Comparison of ENCODE assay signal across 8 cellular contexts in the genomic region with DNA sequence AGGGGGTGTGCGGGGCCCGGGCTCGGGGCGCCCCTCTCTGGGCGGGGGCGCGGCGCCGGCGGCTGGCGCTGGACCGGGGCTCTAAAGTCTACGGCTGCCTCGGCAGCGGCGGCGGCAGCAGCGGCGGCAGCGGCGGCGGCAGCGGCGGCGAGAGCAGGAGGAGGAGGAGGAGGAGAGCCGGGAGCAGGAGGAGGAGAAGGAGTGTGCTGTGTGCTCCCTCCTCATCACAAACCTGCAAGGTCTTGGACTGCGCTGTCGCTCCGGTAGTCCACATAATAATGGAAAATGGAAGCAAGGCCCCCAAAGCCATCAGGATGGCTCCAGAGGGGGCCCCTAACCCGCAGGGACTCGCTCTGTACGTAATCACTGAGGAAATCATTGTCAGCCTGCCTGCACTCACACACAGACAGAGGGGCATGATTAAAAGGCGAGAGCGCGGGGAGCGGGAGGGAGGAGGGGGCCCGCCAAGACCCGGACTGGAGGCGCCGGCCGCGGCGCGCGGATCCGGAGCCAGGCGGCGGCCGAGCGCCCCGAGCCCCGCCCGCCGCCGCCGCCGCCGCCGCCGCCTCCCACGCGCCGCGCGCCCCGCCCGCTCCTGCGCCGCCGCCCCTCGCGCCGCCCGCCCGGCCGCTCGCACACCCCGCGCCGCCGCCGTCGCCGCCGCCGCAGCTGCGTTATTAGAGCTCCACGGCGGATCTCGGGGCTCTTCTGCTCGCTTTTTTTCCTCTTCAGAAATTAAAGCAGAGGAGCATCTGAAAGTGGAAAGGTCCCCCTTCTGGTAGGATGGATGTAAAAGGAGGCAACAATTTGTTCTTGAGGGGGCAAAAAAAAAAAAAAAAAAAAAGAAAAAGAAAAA. TPM values are rescaled to one million over a fixed set of nuclear protein-coding genes. Genes with fewer than 3 reads are reported as not detected.
DNase-seq lines count a peak whose midpoint lies in the region; ATAC-seq and TF ChIP-seq lines count a peak whose summit lies in the region.

ZNF521 (minus strand) TSS at position 394 of the 856 bp plus-strand sequence. CDS start 1,220 bp downstream, outside the sequence.

- no peak for TF ChIP-seq POLR2A in right lobe of liver (IDR thresholded peaks at IDR 0.05)

- no peaks in the 10 kb centered on the region for H3K36me3 ChIP-seq in right lobe of liver

- H3K9me3 ChIP-seq in right lobe of liver: no peaks in the 10 kb centered on the region

- peak within 1 kb of the TSS; percentile 35 to 72 (median 45) for H3K27ac ChIP-seq in right lobe of liver

- ATAC-seq in GM19035 (IDR thresholded peaks at IDR 0.05; ENCODE audit: unreplicated experiment) (peak; percentile 81), HG03432 (IDR thresholded peaks at IDR 0.05; ENCODE audit: unreplicated experiment) (peak; percentile 74), right lobe of liver (peak; percentile 89 to 92 (median 90))

- H3K9me3 Mint-ChIP-seq in activated CD4-positive, alpha-beta memory T cell treated with anti-CD3 and anti-CD28 coated beads for 36 hours: no peaks in the 10 kb centered on the region

- no peak for TF ChIP-seq CTCF in right lobe of liver (IDR thresholded peaks at IDR 0.05)

- intact Hi-C loops in activated CD4-positive, alpha-beta memory T cell treated with anti-CD3 and anti-CD28 coated beads for 36 hours (cut with micrococcal nuclease): no loop called here
- intact Hi-C loops in right lobe of liver (cut with DNase I): no loop called here

- peaks cover 0 to 16% of the 10 kb centered on the region in 2 donors for H3K27me3 ChIP-seq in right lobe of liver

- H3K27ac Mint-ChIP-seq in activated CD4-positive, alpha-beta memory T cell treated with anti-CD3 and anti-CD28 coated beads for 36 hours: no peak within 1 kb of the TSS

- peaks cover 10% of the 10 kb centered on the region for H3K4me1 Mint-ChIP-seq in activated CD4-positive, alpha-beta memory T cell treated with anti-CD3 and anti-CD28 coated beads for 36 hours (ENCODE audit: low read depth)

- H3K4me3 ChIP-seq in right lobe of liver: peak within 1 kb of the TSS; percentile 55 to 61 (median 61)

- peak within 1 kb of the TSS; percentile 52 for H3K4me3 Mint-ChIP-seq in activated CD4-positive, alpha-beta memory T cell treated with anti-CD3 and anti-CD28 coated beads for 36 hours

- CTCF ChIA-PET in activated CD4-positive, alpha-beta memory T cell treated with anti-CD3 and anti-CD28 coated beads for 36 hours (lab: Charles Lee): no interaction called here

- peaks cover 1% of the 10 kb centered on the region for H3K36me3 Mint-ChIP-seq in activated CD4-positive, alpha-beta memory T cell treated with anti-CD3 and anti-CD28 coated beads for 36 hours

- WGBS in right lobe of liver (ENCODE audit: insufficient coverage, low coverage, low lambda C conversion rate, missing lambda C conversion rate): under 1% methylated on average over 28 of the region's 91 CpGs

- peak; percentile 93 for DNase-seq in AG20443 (ENCODE audit: low spot score)
- DNase-seq in NCI-H524 (lab: John Stamatoyannopoulos, UW): peak; percentile 69 to 87
- peak; percentile 54 for DNase-seq in activated CD4-positive, alpha-beta memory T cell treated with anti-CD3 and anti-CD28 coated beads for 36 hours
- peak; percentile 6 for DNase-seq in effector CD4-positive, alpha-beta T cell
- peak; percentile 66 to 72 (median 70) for DNase-seq in right lobe of liver
- peak; percentile 9 for DNase-seq in stimulated activated CD4-positive, alpha-beta T cell treated with anti-CD3 and anti-CD28 coated beads, Interleukin-2, amount 100 ng/mL, for 4 hours (ENCODE audit: low read depth)

- POLR2A ChIA-PET in activated CD4-positive, alpha-beta memory T cell treated with anti-CD3 and anti-CD28 coated beads for 36 hours (lab: Charles Lee): interaction anchor here (0.6 kb wide), 1 partner anchor 773 kb away, joined by 3 read pairs; no protein-coding TSS in a partner anchor

- H3K27me3 Mint-ChIP-seq in activated CD4-positive, alpha-beta memory T cell treated with anti-CD3 and anti-CD28 coated beads for 36 hours: peaks cover 42% of the 10 kb centered on the region

- H3K4me1 ChIP-seq in right lobe of liver: peaks cover 0 to 14% (median 3%) of the 10 kb centered on the region in 4 donors

RNA-seq across cellular contexts. Expression of gene ZNF521, which starts in this region (rescaled TPM):
- total RNA-seq in activated CD4-positive, alpha-beta memory T cell treated with anti-CD3 and anti-CD28 coated beads for 36 hours: not detected
- total RNA-seq in right lobe of liver: 1 to 10 TPM in 3 of 6 experiments, under 1 TPM in 3; 0.31 to 2.9 (median 1.3) TPM

Comparison
In these comparisons a context has a peak if more than half of its experiments do, and no peak if none do; other contexts are left out.
1. Peak in every context shown above with its lines: DNase-seq, ATAC-seq, H3K4me3 ChIP-seq and H3K27ac ChIP-seq.
2. Peak in DNase-seq in activated CD4-positive, alpha-beta memory T cell treated with anti-CD3 and anti-CD28 coated beads for 36 hours; RNA of the gene not detected or under 1 TPM.
3. DNase-seq: peak in every context shown above with its lines; median percentile 93 in AG20443; 78 in NCI-H524; 70 in right lobe of liver; 54 in activated CD4-positive, alpha-beta memory T cell treated with anti-CD3 and anti-CD28 coated beads for 36 hours; 9 in stimulated activated CD4-positive, alpha-beta T cell treated with anti-CD3 and anti-CD28 coated beads, Interleukin-2, amount 100 ng/mL, for 4 hours; 6 in effector CD4-positive, alpha-beta T cell.